Comparison of ENCODE assay signal across 7 cellular contexts in the genomic region with DNA sequence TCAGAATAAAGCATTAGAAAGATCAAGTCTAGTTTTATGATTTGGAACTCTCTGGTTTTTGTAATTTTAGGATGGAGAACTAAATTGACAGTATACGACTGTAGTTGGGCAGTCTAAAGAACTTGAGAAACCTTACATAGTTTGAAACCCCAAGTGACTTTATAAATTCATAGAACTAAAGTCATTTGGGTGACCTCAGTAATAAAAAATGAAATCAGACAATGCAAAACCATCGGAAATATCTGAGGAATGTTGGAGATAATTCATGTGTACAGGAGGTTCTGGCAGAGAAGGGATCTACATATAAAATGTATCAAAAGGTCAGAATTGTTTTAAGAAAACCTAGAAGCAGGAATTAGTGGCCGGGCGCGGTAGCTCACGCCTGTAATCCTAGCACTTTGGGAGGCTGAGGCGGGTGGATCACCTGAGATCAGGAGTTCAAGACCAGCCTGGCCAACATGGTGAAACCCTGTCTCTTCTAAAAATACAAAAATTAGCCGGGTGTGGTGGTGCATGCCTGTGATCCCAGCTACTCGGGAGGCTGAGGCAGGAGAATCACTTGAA.
A peak's percentile ranks its signal among the peaks of the same experiment; 100 is the strongest.
DNase-seq lines count a peak whose midpoint lies in the region; ATAC-seq and TF ChIP-seq lines count a peak whose summit lies in the region.
"Not testable (repeated sequence)": the region's sequence is repeated elsewhere in the genome, so short reads cannot be mapped to it uniquely, and the experiment has no call there.

No MANE protein-coding gene starts in this region.

- not testable (repeated sequence) for H3K36me3 Mint-ChIP-seq in T-helper 17 cell (ENCODE audit: low read depth)

- H3K4me3 ChIP-seq in HCT116 (replicated peaks in 1 of 2; ENCODE audit: low read depth in 1 of 2, low read length in 2 of 2); cardiac fibroblast (replicated peaks in 1 of 2; ENCODE audit: low read depth in 2 of 2, low read length in 2 of 2); fibroblast of pulmonary artery (replicated peaks; ENCODE audit: low read depth, low read length): not testable (repeated sequence)

- not testable (repeated sequence) for H3K27me3 ChIP-seq in HCT116 (ENCODE audit: insufficient read depth, low read length)

- not testable (repeated sequence) for H3K36me3 ChIP-seq in HCT116 (ENCODE audit: control insufficient read depth in 1 of 2, insufficient read depth in 2 of 2, low read length in 2 of 2)

- ATAC-seq in HCT116, T-helper 17 cell: not testable (repeated sequence)

- BruUV-seq in HCT116 (replicated peaks; lab: Mats Ljungman, UMichigan) = not testable (repeated sequence)

- not testable (repeated sequence) for H3K9ac ChIP-seq in HCT116 (ENCODE audit: low read length)

- H3K9me3 ChIP-seq in HCT116 (ENCODE audit: control insufficient read depth in 1 of 2, insufficient read depth in 1 of 2, low read depth in 1 of 2, low read length in 2 of 2); T-helper 17 cell (ENCODE audit: control insufficient read depth, low read length, poor library complexity, severe bottlenecking): not testable (repeated sequence)

- H3K4me1 Mint-ChIP-seq in T-helper 17 cell = peaks cover 14% of the 10 kb centered on the region

- not testable (repeated sequence) for TF ChIP-seq RAD21 in HCT116 (IDR thresholded peaks at IDR 0.05; ENCODE audit: low read depth)

- not testable (repeated sequence) for H3K9me2 ChIP-seq in HCT116 (ENCODE audit: insufficient read depth)

- peak overlapping the region; percentile 26; the same call in 1 of the 2 replicates for H3K4me2 ChIP-seq in HCT116 (ENCODE audit: low read length)

- H3K4me3 Mint-ChIP-seq in T-helper 17 cell = not testable (repeated sequence)

- H3K27ac Mint-ChIP-seq in T-helper 17 cell = peak overlapping the region; percentile 75

- in situ Hi-C loops in Caki2 (cut with HindIII; ENCODE audit: low pct_unique_long_range_greater_than_20kb, low sequenced_read_pairs) = not testable (repeated sequence)

- intact Hi-C loops in HCT116 (cut with micrococcal nuclease) = not testable (repeated sequence)

- POLR2A ChIA-PET in HCT116 (lab: Charles Lee) = not testable (repeated sequence)

- not testable (repeated sequence) for H3K79me2 ChIP-seq in HCT116 (ENCODE audit: insufficient read depth, low read length)

- RAD21 ChIA-PET in HCT116 (lab: Charles Lee; ENCODE audit: low non-redundant PET in 1 of 2, low total read pairs in 2 of 2, uncharacterized antibody in 2 of 2, unreplicated experiment in 2 of 2) = interaction anchor here in 1 of 2 experiments (0.7 kb wide), 1 partner anchor 149 kb away, joined by 3 read pairs; no protein-coding TSS in a partner anchor

- peaks cover 13% of the 10 kb centered on the region for H3K27me3 Mint-ChIP-seq in T-helper 17 cell

- TF ChIP-seq CTCF in HCT116 (IDR thresholded peaks at IDR 0.05 in 2 of 3, conservative IDR thresholded peaks at IDR 0.05 in 1 of 3; ENCODE audit: borderline replicate concordance in 1 of 3, insufficient read depth in 1 of 3, low read depth in 2 of 3, low read length in 2 of 3); cardiac fibroblast (IDR thresholded peaks at IDR 0.05; ENCODE audit: low read depth, low read length); fibroblast of pulmonary artery (IDR thresholded peaks at IDR 0.05; ENCODE audit: low read length, missing control alignments): not testable (repeated sequence)

- H2AFZ ChIP-seq in HCT116 (ENCODE audit: low read depth, low read length, poor library complexity, severe bottlenecking) = not testable (repeated sequence)

- H3K27ac ChIP-seq in HCT116 (ENCODE audit: low read depth, low read length) = not testable (repeated sequence)

- not testable (repeated sequence) for H3K4me1 ChIP-seq in HCT116 (ENCODE audit: control insufficient read depth in 1 of 2, insufficient read depth in 2 of 2, low read length in 2 of 2)

- DNase-seq in Caki2 (ENCODE audit: low read depth) (peak; percentile 49), NCI-H226 (peak; percentile 86), cardiac fibroblast (ENCODE audit: low read depth in 2 of 2) (peak; percentile 76 to 92), fibroblast of pulmonary artery (ENCODE audit: low read depth) (peak; percentile 84), myocyte (ENCODE audit: low read depth) (peak; percentile 17)
- DNase-seq in HCT116 (ENCODE audit: low read depth, low spot score); T-helper 17 cell: not testable (repeated sequence)

- CTCF ChIA-PET in HCT116 (lab: Charles Lee) = not testable (repeated sequence)

- TF ChIP-seq POLR2A in HCT116 (IDR thresholded peaks at IDR 0.05; ENCODE audit: borderline replicate concordance, extremely low read depth, insufficient read depth, insufficient read length) = not testable (repeated sequence)

- not testable (repeated sequence) for H4K20me1 ChIP-seq in HCT116 (ENCODE audit: insufficient read depth)
